ENCODE assay signal across 11 cellular contexts in genomic region chr6:125945378-125946141, GRCh38. TPM values are rescaled to one million over a fixed set of nuclear protein-coding genes. Genes with fewer than 3 reads are reported as not detected.
DNase-seq lines count a peak whose midpoint lies in the region; ATAC-seq and TF ChIP-seq lines count a peak whose summit lies in the region.
"Had no signal": no experiment of that assay in that cellular context is flagged by ENCODE, and none has a peak within 500 bp of the region (broad histone marks: within the 10 kb centered on the region; RNA-seq: fewer than 3 reads in every experiment).

No MANE protein-coding gene starts in this region.

- H3K9me3 ChIP-seq in HUES48 (ENCODE audit: control insufficient read depth, insufficient read depth, low read length): no peaks in the 10 kb centered on the region
- no peaks in the 10 kb centered on the region for H3K9me3 ChIP-seq in body of pancreas
- H3K9me3 ChIP-seq in left lung: no peaks in the 10 kb centered on the region
- H3K9me3 ChIP-seq in thymus (ENCODE audit: control insufficient read depth): no peaks in the 10 kb centered on the region
- H3K9me3 ChIP-seq: testis had no signal

- DNase-seq in body of pancreas (no peak), left lung (no peak), glutamatergic neuron (no peak)
- no peak for DNase-seq in activated naive CD4-positive, alpha-beta T cell treated with anti-CD3 and anti-CD28 coated beads, Interleukin-2, amount 50 U/mL, for 72 hours (ENCODE audit: low spot score in 2 of 2)
- DNase-seq: activated CD4-positive, alpha-beta T cell treated with anti-CD3 and anti-CD28 coated beads for 36 hours; stimulated activated CD4-positive, alpha-beta T cell treated with anti-CD3 and anti-CD28 coated beads, Interleukin-2, amount 100 ng/mL, for 48 hours; testis had no signal

- H3K4me1 ChIP-seq in HUES48 (ENCODE audit: control insufficient read depth, insufficient read depth, low read length) (peaks cover 3% of the 10 kb centered on the region), body of pancreas (peaks cover 51% of the 10 kb centered on the region), left lung (peaks cover 14 to 61% of the 10 kb centered on the region in 2 donors), thymus (ENCODE audit: control insufficient read depth, insufficient read depth, low read length) (no peaks in the 10 kb centered on the region)
- H3K4me1 ChIP-seq: testis had no signal

- H3K4me1 Mint-ChIP-seq in glutamatergic neuron (ENCODE audit: low read depth, unreplicated experiment): no peaks in the 10 kb centered on the region

- H3K9ac ChIP-seq in HUES48 (ENCODE audit: low read depth, low read length): no peak overlapping the region

- no peak overlapping the region for H3K4me3 ChIP-seq in HUES48 (ENCODE audit: low read depth, low read length)
- H3K4me3 ChIP-seq in body of pancreas: no peak overlapping the region
- H3K4me3 ChIP-seq in left lung: no peak overlapping the region
- no peak overlapping the region for H3K4me3 ChIP-seq in thymus (ENCODE audit: low read length)
- H3K4me3 ChIP-seq: testis had no signal

- TF ChIP-seq CTCF in body of pancreas (IDR thresholded peaks at IDR 0.05) (no peak), left lung (IDR thresholded peaks at IDR 0.05) (no peak), glutamatergic neuron (IDR thresholded peaks at IDR 0.05; ENCODE audit: partially characterized antibody, unreplicated experiment) (no peak)

- H3K27ac Mint-ChIP-seq in activated naive CD4-positive, alpha-beta T cell treated with anti-CD3 and anti-CD28 coated beads, Interleukin-2, amount 50 U/mL, for 72 hours: no peak overlapping the region
- H3K27ac Mint-ChIP-seq in glutamatergic neuron (ENCODE audit: unreplicated experiment): no peak overlapping the region
- H3K27ac Mint-ChIP-seq: activated CD4-positive, alpha-beta T cell treated with anti-CD3 and anti-CD28 coated beads for 36 hours had no signal

- peak overlapping the region; percentile 1 for H3K27ac ChIP-seq in HUES48 (ENCODE audit: low read depth, low read length)
- H3K27ac ChIP-seq in body of pancreas: peak overlapping the region in 3 of 4 donors; percentile 79 to 85 (median 82)
- peak overlapping the region; percentile 68 to 75 for H3K27ac ChIP-seq in left lung
- H3K27ac ChIP-seq in thymus (ENCODE audit: low read depth): peak overlapping the region; percentile 18

- no peak for TF ChIP-seq POLR2A in body of pancreas (IDR thresholded peaks at IDR 0.05)

- H3K36me3 Mint-ChIP-seq in activated naive CD4-positive, alpha-beta T cell treated with anti-CD3 and anti-CD28 coated beads, Interleukin-2, amount 50 U/mL, for 72 hours: no peaks in the 10 kb centered on the region
- no peaks in the 10 kb centered on the region for H3K36me3 Mint-ChIP-seq in glutamatergic neuron (ENCODE audit: unreplicated experiment)

- H3K9me3 Mint-ChIP-seq in activated naive CD4-positive, alpha-beta T cell treated with anti-CD3 and anti-CD28 coated beads, Interleukin-2, amount 50 U/mL, for 72 hours: no peaks in the 10 kb centered on the region
- no peaks in the 10 kb centered on the region for H3K9me3 Mint-ChIP-seq in glutamatergic neuron (ENCODE audit: unreplicated experiment)

- H3K36me3 ChIP-seq in HUES48 (ENCODE audit: control insufficient read depth, insufficient read depth, low read length) (no peaks in the 10 kb centered on the region), body of pancreas (replicated peaks in 1 of 2; ENCODE audit: insufficient read depth in 1 of 2, low read depth in 2 of 2) (no peaks in the 10 kb centered on the region), left lung (no peaks in the 10 kb centered on the region), thymus (ENCODE audit: control insufficient read depth, insufficient read depth) (no peaks in the 10 kb centered on the region)

- H3K4me3 Mint-ChIP-seq in glutamatergic neuron (ENCODE audit: unreplicated experiment): no peak overlapping the region
- H3K4me3 Mint-ChIP-seq: activated CD4-positive, alpha-beta T cell treated with anti-CD3 and anti-CD28 coated beads for 36 hours had no signal

- no peaks in the 10 kb centered on the region for H3K27me3 ChIP-seq in HUES48 (ENCODE audit: control insufficient read depth, insufficient read depth, low read length)
- H3K27me3 ChIP-seq in body of pancreas: no peaks in the 10 kb centered on the region
- no peaks in the 10 kb centered on the region for H3K27me3 ChIP-seq in left lung
- no peaks in the 10 kb centered on the region for H3K27me3 ChIP-seq in thymus (ENCODE audit: control insufficient read depth, insufficient read depth)
- H3K27me3 ChIP-seq: testis had no signal

- intact Hi-C loops in body of pancreas (cut with DNase I) (no loop called here), left lung (cut with DNase I) (no loop called here)

- 55 to 72% methylated on average over 1 of the region's 1 CpG for WGBS in body of pancreas, 2 donors
- 94% methylated on average over 1 of the region's 1 CpG for WGBS in thymus

- H3K27me3 Mint-ChIP-seq in glutamatergic neuron (ENCODE audit: unreplicated experiment): no peaks in the 10 kb centered on the region

- ATAC-seq in body of pancreas (no peak), left lung (peak; percentile 30), GM21723 (IDR thresholded peaks at IDR 0.05; ENCODE audit: unreplicated experiment) (no peak), HG02588 (IDR thresholded peaks at IDR 0.05; ENCODE audit: unreplicated experiment) (no peak)
- no peak for ATAC-seq in activated naive CD4-positive, alpha-beta T cell treated with anti-CD3 and anti-CD28 coated beads, Interleukin-2, amount 50 U/mL, for 72 hours
- ATAC-seq: activated CD4-positive, alpha-beta T cell treated with anti-CD3 and anti-CD28 coated beads for 36 hours had no signal

RNA-seq across cellular contexts. Expression of gene HINT3, which starts 11.0 kb away (rescaled TPM):
- 10 to 100 TPM in 1 of 2 donors, 1 to 10 TPM in 1; 8.8 to 14.5 TPM for total RNA-seq in body of pancreas
- total RNA-seq in left lung: 10 to 100 TPM; 23.8 to 29.7 TPM
- 8.6 TPM for polyA plus RNA-seq in thymus
- total RNA-seq in activated naive CD4-positive, alpha-beta T cell treated with anti-CD3 and anti-CD28 coated beads, Interleukin-2, amount 50 U/mL, for 72 hours: 10 to 100 TPM in 1 of 2 donors, 1 to 10 TPM in 1; 7.0 to 11.5 TPM
- 18.2 TPM for total RNA-seq in glutamatergic neuron (ENCODE audit: unreplicated experiment)

RNA-seq across cellular contexts. Expression of gene TRMT11, which starts 40.8 kb away (rescaled TPM):
- total RNA-seq in body of pancreas (10 to 100 TPM; 26.5 to 26.7 TPM), left lung (10 to 100 TPM; 17.2 to 22.2 TPM), glutamatergic neuron (ENCODE audit: unreplicated experiment) (27.7 TPM)
- polyA plus RNA-seq in thymus: 21.0 TPM
- 10 to 100 TPM; 33.0 to 53.6 TPM for total RNA-seq in activated naive CD4-positive, alpha-beta T cell treated with anti-CD3 and anti-CD28 coated beads, Interleukin-2, amount 50 U/mL, for 72 hours

Comparison
In these comparisons a context has a peak if more than half of its experiments do, and no peak if none do; other contexts are left out.
1. H3K27ac ChIP-seq: peak in every context shown above with its lines; median percentile 82 in body of pancreas; 72 in left lung; 18 in thymus; 1 in HUES48.